In genomic region chr22:50236731-50237409, GRCh38 we compare ENCODE assay signal across 8 cellular contexts. TPM values are rescaled to one million over a fixed set of nuclear protein-coding genes. Genes with fewer than 3 reads are reported as not detected.
A peak's percentile ranks its signal among the peaks of the same experiment; 100 is the strongest.
DNase-seq lines count a peak whose midpoint lies in the region; ATAC-seq, FAIRE-seq and TF ChIP-seq lines count a peak whose summit lies in the region.
"Had no signal": no experiment of that assay in that cellular context is flagged by ENCODE, and none has a peak within 500 bp of the region (broad histone marks: within the 10 kb centered on the region; RNA-seq: fewer than 3 reads in every experiment).

No MANE protein-coding gene starts in this region.

- H3K27ac Mint-ChIP-seq in HFFc6: no peak overlapping the region
- no peak overlapping the region for H3K27ac Mint-ChIP-seq in activated CD4-positive, alpha-beta memory T cell treated with anti-CD3 and anti-CD28 coated beads, Interleukin-2, amount 10 ng/mL, durations not matched to agents 7 days and 5 days
- H3K27ac Mint-ChIP-seq: activated naive CD4-positive, alpha-beta T cell treated with anti-CD3 and anti-CD28 coated beads, Interleukin-2, amount 50 U/mL, for 24 hours had no signal

- no peaks in the 10 kb centered on the region; the same call in 1 of the 2 replicates for H3K27me3 Mint-ChIP-seq in HFFc6 (ENCODE audit: insufficient read depth)
- no peaks in the 10 kb centered on the region for H3K27me3 Mint-ChIP-seq in activated CD4-positive, alpha-beta memory T cell treated with anti-CD3 and anti-CD28 coated beads, Interleukin-2, amount 10 ng/mL, durations not matched to agents 7 days and 5 days
- H3K27me3 Mint-ChIP-seq: activated naive CD4-positive, alpha-beta T cell treated with anti-CD3 and anti-CD28 coated beads, Interleukin-2, amount 50 U/mL, for 24 hours had no signal

- DNase-seq in D721Med (ENCODE audit: insufficient read length, low spot score) (no peak), HFFc6 (no peak), amniotic epithelial cell (ENCODE audit: low read depth) (peak; percentile 27), lower lobe of right lung (no peak), NCI-H1092 (lab: John Stamatoyannopoulos, UW) (no peak)
- no peak for DNase-seq in activated CD4-positive, alpha-beta memory T cell treated with anti-CD3 and anti-CD28 coated beads, Interleukin-2, amount 10 ng/mL, durations not matched to agents 7 days and 5 days

- ATAC-seq in lower lobe of right lung (no peak), HG02981 (IDR thresholded peaks at IDR 0.05; ENCODE audit: unreplicated experiment) (no peak)

- CTCF ChIA-PET in activated CD4-positive, alpha-beta memory T cell treated with anti-CD3 and anti-CD28 coated beads, Interleukin-2, amount 10 ng/mL, durations not matched to agents 7 days and 5 days (lab: Charles Lee): interaction anchor here (1.0 to 1.6 kb wide), 4 partner anchors 40 to 105 kb away, joined by 3 to 4 read pairs (median 3); no protein-coding TSS in a partner anchor

- H3K4me3 Mint-ChIP-seq in HFFc6: no peak overlapping the region; the same call in 1 of the 2 replicates
- no peak overlapping the region for H3K4me3 Mint-ChIP-seq in activated CD4-positive, alpha-beta memory T cell treated with anti-CD3 and anti-CD28 coated beads, Interleukin-2, amount 10 ng/mL, durations not matched to agents 7 days and 5 days
- H3K4me3 Mint-ChIP-seq: activated naive CD4-positive, alpha-beta T cell treated with anti-CD3 and anti-CD28 coated beads, Interleukin-2, amount 50 U/mL, for 24 hours had no signal

- H3K27ac ChIP-seq in lower lobe of right lung: no peak overlapping the region

- peak; percentile 40 for TF ChIP-seq CTCF in D721Med (IDR thresholded peaks at IDR 0.05; ENCODE audit: insufficient read depth, missing control alignments)
- TF ChIP-seq CTCF in HFFc6 (IDR thresholded peaks at IDR 0.05): peak; percentile 79
- TF ChIP-seq CTCF in lower lobe of right lung (IDR thresholded peaks at IDR 0.05): peak; percentile 13

- H3K36me3 Mint-ChIP-seq in HFFc6 (ENCODE audit: low read depth): peaks cover 24% of the 10 kb centered on the region
- peaks cover 24% of the 10 kb centered on the region for H3K36me3 Mint-ChIP-seq in activated CD4-positive, alpha-beta memory T cell treated with anti-CD3 and anti-CD28 coated beads, Interleukin-2, amount 10 ng/mL, durations not matched to agents 7 days and 5 days (ENCODE audit: low read depth)
- H3K36me3 Mint-ChIP-seq: activated naive CD4-positive, alpha-beta T cell treated with anti-CD3 and anti-CD28 coated beads, Interleukin-2, amount 50 U/mL, for 24 hours had no signal

- POLR2A ChIA-PET in activated CD4-positive, alpha-beta memory T cell treated with anti-CD3 and anti-CD28 coated beads, Interleukin-2, amount 10 ng/mL, durations not matched to agents 7 days and 5 days (lab: Charles Lee): interaction anchor here (0.8 to 1.1 kb wide), 2 partner anchors 14 to 46 kb away, joined by 3 to 4 read pairs; partner anchors contain the start of gene HDAC10

- H3K36me3 ChIP-seq in lower lobe of right lung: peaks cover 60% of the 10 kb centered on the region

- H3K9me3 ChIP-seq in lower lobe of right lung: no peaks in the 10 kb centered on the region

- peaks cover 12% of the 10 kb centered on the region for H3K4me1 Mint-ChIP-seq in HFFc6 (ENCODE audit: low read depth)
- peaks cover 17% of the 10 kb centered on the region for H3K4me1 Mint-ChIP-seq in activated CD4-positive, alpha-beta memory T cell treated with anti-CD3 and anti-CD28 coated beads, Interleukin-2, amount 10 ng/mL, durations not matched to agents 7 days and 5 days

- FAIRE-seq in D721Med (lab: Jason Lieb, UNC): no peak

- intact Hi-C loops in lower lobe of right lung (cut with DNase I): no loop called here

- H3K9me3 Mint-ChIP-seq in HFFc6: no peaks in the 10 kb centered on the region
- H3K9me3 Mint-ChIP-seq in activated CD4-positive, alpha-beta memory T cell treated with anti-CD3 and anti-CD28 coated beads, Interleukin-2, amount 10 ng/mL, durations not matched to agents 7 days and 5 days: peaks cover 7% of the 10 kb centered on the region
- H3K9me3 Mint-ChIP-seq: activated naive CD4-positive, alpha-beta T cell treated with anti-CD3 and anti-CD28 coated beads, Interleukin-2, amount 50 U/mL, for 24 hours had no signal

- no peaks in the 10 kb centered on the region for H3K27me3 ChIP-seq in lower lobe of right lung (ENCODE audit: low read depth)

- H3K4me1 ChIP-seq in lower lobe of right lung: peaks cover 13% of the 10 kb centered on the region

- H3K4me3 ChIP-seq in lower lobe of right lung: no peak overlapping the region

RNA-seq across cellular contexts. Expression of gene TUBGCP6, which starts 8.0 kb away (rescaled TPM):
- total RNA-seq in HFFc6 (2021; fragmentation: NEBNext Ultra II Directional; extraction: Animal tissue kit (Norgen Biotek cat#: 25700)): 10 to 100 TPM; 20.1 to 26.8 (median 21.7) TPM
- 48.5 TPM for total RNA-seq in lower lobe of right lung
- 10 to 100 TPM; 50.6 to 53.9 TPM for total RNA-seq in activated CD4-positive, alpha-beta memory T cell treated with anti-CD3 and anti-CD28 coated beads, Interleukin-2, amount 10 ng/mL, durations not matched to agents 7 days and 5 days

RNA-seq across cellular contexts. Expression of gene HDAC10, which starts 14.2 kb away (rescaled TPM):
- total RNA-seq in HFFc6 (2021; fragmentation: NEBNext Ultra II Directional; extraction: Animal tissue kit (Norgen Biotek cat#: 25700)): 10 to 100 TPM; 24.2 to 30.9 (median 28.9) TPM
- total RNA-seq in lower lobe of right lung: 47.9 TPM
- 10 to 100 TPM; 83.7 to 90.0 TPM for total RNA-seq in activated CD4-positive, alpha-beta memory T cell treated with anti-CD3 and anti-CD28 coated beads, Interleukin-2, amount 10 ng/mL, durations not matched to agents 7 days and 5 days

RNA-seq across cellular contexts. Expression of gene MAPK12, which starts 24.6 kb away (rescaled TPM):
- total RNA-seq in HFFc6 (2021; fragmentation: NEBNext Ultra II Directional; extraction: Animal tissue kit (Norgen Biotek cat#: 25700)): 10 to 100 TPM; 31.4 to 39.5 (median 34.1) TPM
- total RNA-seq in lower lobe of right lung: 11.9 TPM
- 1 to 10 TPM; 4.8 to 5.8 TPM for total RNA-seq in activated CD4-positive, alpha-beta memory T cell treated with anti-CD3 and anti-CD28 coated beads, Interleukin-2, amount 10 ng/mL, durations not matched to agents 7 days and 5 days

RNA-seq across cellular contexts. Expression of gene MAPK11, which starts 33.3 kb away (rescaled TPM):
- total RNA-seq in HFFc6 (2021; fragmentation: NEBNext Ultra II Directional; extraction: Animal tissue kit (Norgen Biotek cat#: 25700)): 10 to 100 TPM in 1 of 6 experiments, 1 to 10 TPM in 5; 6.0 to 10.2 (median 7.8) TPM
- 13.1 TPM for total RNA-seq in lower lobe of right lung
- 10 to 100 TPM; 13.4 to 14.2 TPM for total RNA-seq in activated CD4-positive, alpha-beta memory T cell treated with anti-CD3 and anti-CD28 coated beads, Interleukin-2, amount 10 ng/mL, durations not matched to agents 7 days and 5 days

RNA-seq across cellular contexts. Expression of gene SELENOO, which starts 36.1 kb away (rescaled TPM):
- total RNA-seq in HFFc6 (2021; fragmentation: NEBNext Ultra II Directional; extraction: Animal tissue kit (Norgen Biotek cat#: 25700)): 10 to 100 TPM; 14.4 to 18.0 (median 16.0) TPM
- 18.7 TPM for total RNA-seq in lower lobe of right lung
- total RNA-seq in activated CD4-positive, alpha-beta memory T cell treated with anti-CD3 and anti-CD28 coated beads, Interleukin-2, amount 10 ng/mL, durations not matched to agents 7 days and 5 days: 10 to 100 TPM; 21.5 TPM

Comparison
In these comparisons a context has a peak if more than half of its experiments do, and no peak if none do; other contexts are left out.
1. CTCF ChIP-seq: peak in every context shown above with its lines; median percentile 79 in HFFc6; 40 in D721Med; 13 in lower lobe of right lung.